Comparison of ENCODE assay signal across 1 cellular context in the genomic region with DNA sequence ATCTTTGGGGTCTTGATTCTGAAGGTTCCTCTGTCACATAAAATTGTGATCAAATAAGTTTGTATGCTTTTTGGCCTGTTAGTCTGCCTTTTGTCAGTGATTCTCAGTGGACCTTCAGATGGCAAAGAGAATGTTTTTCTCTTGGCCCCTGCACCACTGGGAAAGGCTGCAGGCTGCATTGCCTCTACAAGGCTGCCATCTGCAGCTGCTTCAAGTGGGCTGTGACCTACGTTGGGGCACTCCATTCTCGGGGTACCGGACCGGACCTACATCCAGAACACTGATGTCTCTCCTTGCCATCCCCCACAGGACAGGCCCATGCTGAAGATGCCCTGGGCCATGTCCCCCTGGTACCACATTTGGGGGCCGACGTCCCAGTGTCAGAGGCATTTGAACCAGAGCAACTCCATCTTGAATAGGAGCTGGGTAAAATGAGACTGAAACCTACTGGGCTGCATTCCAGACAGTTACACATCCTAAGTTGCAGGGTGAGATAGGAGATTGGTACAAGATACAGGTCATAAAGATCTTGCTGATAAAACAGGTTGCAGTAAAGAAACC.
A peak's percentile ranks its signal among the peaks of the same experiment; 100 is the strongest.
TF ChIP-seq lines count a peak whose summit lies in the region.

No MANE protein-coding gene starts in this region.

TF ChIP-seq in K562, 482 proteins besides CTCF, POLR2A, EP300 and RAD21 (continued from another document):
- TF ChIP-seq TCFL5 (CRISPR knock-in tag; conservative IDR thresholded peaks at IDR 0.05) (0 out of 2 replicates have a peak, but pooled peaks have one; percentile 42), TEAD1 (CRISPR knock-in tag; IDR thresholded peaks at IDR 0.05) (peak in 1 of 2 experiments; percentile 86; a peak in 2 of 4 replicates), ZNF239 (CRISPR knock-in tag; IDR thresholded peaks at IDR 0.05) (peak; percentile 71), SMAD3 (CRISPR knock-in tag; conservative IDR thresholded peaks at IDR 0.05) (peak; percentile 73; the same call in 1 of the 2 replicates), ZNF282 (CRISPR knock-in tag; IDR thresholded peaks at IDR 0.05) (no peak), ZNF76 (CRISPR knock-in tag; IDR thresholded peaks at IDR 0.05; ENCODE audit: borderline replicate concordance) (peak; percentile 85; the same call in 1 of the 2 replicates), SUPT5H (IDR thresholded peaks at IDR 0.05) (no peak), DMBX1 (CRISPR knock-in tag; IDR thresholded peaks at IDR 0.05; ENCODE audit: borderline replicate concordance) (peak; percentile 65; the same call in 1 of the 2 replicates), ZNF134 (CRISPR knock-in tag; conservative IDR thresholded peaks at IDR 0.05) (peak; percentile 60; the same call in 1 of the 2 replicates), E4F1 (CRISPR knock-in tag; IDR thresholded peaks at IDR 0.05; ENCODE audit: borderline replicate concordance) (no peak), BCL6 (CRISPR knock-in tag; IDR thresholded peaks at IDR 0.05) (0 out of 2 replicates have a peak, but pooled peaks have one; percentile 46), OTX1 (CRISPR knock-in tag; IDR thresholded peaks at IDR 0.05) (no peak), ZNF41 (CRISPR knock-in tag; conservative IDR thresholded peaks at IDR 0.05) (0 out of 2 replicates have a peak, but pooled peaks have one; percentile 59), ZBTB7A (IDR thresholded peaks at IDR 0.05; ENCODE audit: borderline replicate concordance, control insufficient read depth, low read depth, low read length) (no peak), EP400 (IDR thresholded peaks at IDR 0.05) (no peak), KLF6 (CRISPR knock-in tag; IDR thresholded peaks at IDR 0.05; ENCODE audit: borderline replicate concordance) (peak; percentile 83; the same call in 1 of the 2 replicates), ARID2 (IDR thresholded peaks at IDR 0.05) (no peak), RREB1 (CRISPR knock-in tag; IDR thresholded peaks at IDR 0.05) (0 out of 2 replicates have a peak, but pooled peaks have one; percentile 82)
- TF ChIP-seq, protein P1, sequence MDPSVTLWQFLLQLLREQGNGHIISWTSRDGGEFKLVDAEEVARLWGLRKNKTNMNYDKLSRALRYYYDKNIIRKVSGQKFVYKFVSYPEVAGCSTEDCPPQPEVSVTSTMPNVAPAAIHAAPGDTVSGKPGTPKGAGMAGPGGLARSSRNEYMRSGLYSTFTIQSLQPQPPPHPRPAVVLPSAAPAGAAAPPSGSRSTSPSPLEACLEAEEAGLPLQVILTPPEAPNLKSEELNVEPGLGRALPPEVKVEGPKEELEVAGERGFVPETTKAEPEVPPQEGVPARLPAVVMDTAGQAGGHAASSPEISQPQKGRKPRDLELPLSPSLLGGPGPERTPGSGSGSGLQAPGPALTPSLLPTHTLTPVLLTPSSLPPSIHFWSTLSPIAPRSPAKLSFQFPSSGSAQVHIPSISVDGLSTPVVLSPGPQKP (CRISPR knock-in tag; IDR thresholded peaks at IDR 0.05) = no peak
- TF ChIP-seq, protein P2, sequence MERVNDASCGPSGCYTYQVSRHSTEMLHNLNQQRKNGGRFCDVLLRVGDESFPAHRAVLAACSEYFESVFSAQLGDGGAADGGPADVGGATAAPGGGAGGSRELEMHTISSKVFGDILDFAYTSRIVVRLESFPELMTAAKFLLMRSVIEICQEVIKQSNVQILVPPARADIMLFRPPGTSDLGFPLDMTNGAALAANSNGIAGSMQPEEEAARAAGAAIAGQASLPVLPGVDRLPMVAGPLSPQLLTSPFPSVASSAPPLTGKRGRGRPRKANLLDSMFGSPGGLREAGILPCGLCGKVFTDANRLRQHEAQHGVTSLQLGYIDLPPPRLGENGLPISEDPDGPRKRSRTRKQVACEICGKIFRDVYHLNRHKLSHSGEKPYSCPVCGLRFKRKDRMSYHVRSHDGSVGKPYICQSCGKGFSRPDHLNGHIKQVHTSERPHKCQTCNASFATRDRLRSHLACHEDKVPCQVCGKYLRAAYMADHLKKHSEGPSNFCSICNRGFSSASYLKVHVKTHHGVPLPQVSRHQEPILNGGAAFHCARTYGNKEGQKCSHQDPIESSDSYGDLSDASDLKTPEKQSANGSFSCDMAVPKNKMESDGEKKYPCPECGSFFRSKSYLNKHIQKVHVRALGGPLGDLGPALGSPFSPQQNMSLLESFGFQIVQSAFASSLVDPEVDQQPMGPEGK (CRISPR knock-in tag; IDR thresholded peaks at IDR 0.05; ENCODE audit: borderline replicate concordance) = peak; percentile 47; the same call in 1 of the 2 replicates
- TF ChIP-seq, protein P3, sequence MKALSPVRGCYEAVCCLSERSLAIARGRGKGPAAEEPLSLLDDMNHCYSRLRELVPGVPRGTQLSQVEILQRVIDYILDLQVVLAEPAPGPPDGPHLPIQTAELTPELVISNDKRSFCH (CRISPR knock-in tag; IDR thresholded peaks at IDR 0.05) = no peak
- TF ChIP-seq, protein P3 (tag; IDR thresholded peaks at IDR 0.05) = peak; percentile 89
